1 cellular context compared by ENCODE assay signal in the genomic region with DNA sequence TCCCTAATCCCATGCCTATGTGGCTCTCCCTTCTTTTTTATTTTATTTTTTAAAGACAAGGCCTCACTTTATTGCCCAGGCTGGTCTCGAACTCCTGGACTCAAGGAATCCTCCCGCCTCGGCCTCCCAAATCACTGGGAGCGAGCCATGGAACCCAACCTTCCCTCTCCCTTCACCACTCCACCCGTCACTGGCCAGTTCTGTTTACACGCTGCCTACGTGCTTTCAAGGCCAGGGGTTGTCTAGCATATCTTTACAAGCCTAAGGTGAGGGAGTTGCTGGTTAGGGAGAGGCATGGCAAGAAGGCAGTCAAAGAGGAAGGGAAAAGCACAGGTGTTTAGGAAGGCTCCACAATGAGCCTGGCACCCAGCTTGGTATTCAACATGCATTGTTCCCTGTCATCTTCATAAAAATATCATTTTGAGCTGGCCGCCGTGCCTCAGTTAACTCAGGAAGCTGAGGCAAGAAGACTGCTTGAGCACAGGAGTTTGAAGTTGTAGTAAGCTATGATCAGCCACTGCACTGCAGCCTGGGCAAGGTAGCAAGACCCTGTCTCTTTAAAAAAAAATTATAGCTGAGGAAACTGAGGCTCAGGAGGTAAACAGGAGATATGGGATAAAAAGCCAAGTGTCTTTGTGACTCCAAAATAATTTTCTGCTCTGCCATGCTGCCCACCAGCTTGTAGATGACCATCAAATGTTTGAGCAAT.
TF ChIP-seq lines count a peak whose summit lies in the region.

No MANE protein-coding gene starts in this region.

TF ChIP-seq in IMR-90, 13 proteins besides CTCF, POLR2A, EP300 and RAD21 (continued from another document):
- TF ChIP-seq ELK1 (IDR thresholded peaks at IDR 0.05; ENCODE audit: borderline replicate concordance, low read depth, low read length) (no peak), MAFK (IDR thresholded peaks at IDR 0.05; ENCODE audit: low read depth, low read length) (no peak), BHLHE40 (IDR thresholded peaks at IDR 0.05; ENCODE audit: low read depth, low read length) (no peak), CEBPB (IDR thresholded peaks at IDR 0.05; ENCODE audit: low read depth, low read length) (no peak), MXI1 (IDR thresholded peaks at IDR 0.05; ENCODE audit: borderline replicate concordance, low read depth, low read length) (no peak), RFX5 (IDR thresholded peaks at IDR 0.05; ENCODE audit: low read depth, low read length) (no peak), SMC3 (IDR thresholded peaks at IDR 0.05; ENCODE audit: low read depth, low read length) (no peak), RCOR1 (IDR thresholded peaks at IDR 0.05; ENCODE audit: insufficient replicate concordance, low read length) (no peak), NFE2L2 (IDR thresholded peaks at IDR 0.05; ENCODE audit: low read depth, low read length) (no peak), CHD1 (IDR thresholded peaks at IDR 0.05; ENCODE audit: low read depth, low read length) (no peak)
- TF ChIP-seq, protein P1, sequence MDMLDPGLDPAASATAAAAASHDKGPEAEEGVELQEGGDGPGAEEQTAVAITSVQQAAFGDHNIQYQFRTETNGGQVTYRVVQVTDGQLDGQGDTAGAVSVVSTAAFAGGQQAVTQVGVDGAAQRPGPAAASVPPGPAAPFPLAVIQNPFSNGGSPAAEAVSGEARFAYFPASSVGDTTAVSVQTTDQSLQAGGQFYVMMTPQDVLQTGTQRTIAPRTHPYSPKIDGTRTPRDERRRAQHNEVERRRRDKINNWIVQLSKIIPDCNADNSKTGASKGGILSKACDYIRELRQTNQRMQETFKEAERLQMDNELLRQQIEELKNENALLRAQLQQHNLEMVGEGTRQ (IDR thresholded peaks at IDR 0.05; ENCODE audit: low read depth, low read length), result no peak
TF ChIP-seq in IMR-90: peak in this region for 0.
